2 cellular contexts compared by ENCODE assay signal in the genomic region with DNA sequence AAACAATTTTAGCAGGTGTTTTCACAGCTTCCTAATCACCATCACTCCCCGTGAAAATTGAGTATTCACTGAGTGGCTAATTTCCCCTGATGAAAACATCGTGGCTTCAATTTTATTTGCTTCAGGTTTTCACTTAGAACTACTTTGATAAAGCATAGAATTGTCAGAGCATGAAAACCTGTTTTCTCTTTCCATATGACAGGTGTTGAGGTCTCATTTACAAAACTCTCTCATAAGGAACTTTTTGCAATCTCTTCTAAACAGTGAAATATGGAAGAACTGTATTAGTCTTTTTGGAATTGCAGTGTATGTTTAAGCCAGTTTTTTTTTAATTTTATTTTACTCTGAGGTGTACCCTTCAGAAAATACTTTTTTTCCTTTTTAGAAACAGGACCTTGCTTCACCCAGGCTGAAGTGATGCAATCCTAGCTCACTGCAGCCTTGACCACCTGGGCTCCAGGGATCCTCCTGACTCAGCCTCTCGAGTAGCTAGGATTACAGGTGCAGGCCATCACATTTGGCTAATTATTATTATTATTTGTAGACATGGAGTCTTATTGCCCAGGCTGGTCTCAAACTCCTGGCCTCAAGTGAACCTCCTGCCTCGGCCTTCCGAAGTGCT.
TF ChIP-seq lines count a peak whose summit lies in the region.

No MANE protein-coding gene starts in this region.

TF ChIP-seq in HepG2, 621 proteins besides CTCF, POLR2A, EP300 and RAD21 (continued from another document):
- TF ChIP-seq, protein P1, sequence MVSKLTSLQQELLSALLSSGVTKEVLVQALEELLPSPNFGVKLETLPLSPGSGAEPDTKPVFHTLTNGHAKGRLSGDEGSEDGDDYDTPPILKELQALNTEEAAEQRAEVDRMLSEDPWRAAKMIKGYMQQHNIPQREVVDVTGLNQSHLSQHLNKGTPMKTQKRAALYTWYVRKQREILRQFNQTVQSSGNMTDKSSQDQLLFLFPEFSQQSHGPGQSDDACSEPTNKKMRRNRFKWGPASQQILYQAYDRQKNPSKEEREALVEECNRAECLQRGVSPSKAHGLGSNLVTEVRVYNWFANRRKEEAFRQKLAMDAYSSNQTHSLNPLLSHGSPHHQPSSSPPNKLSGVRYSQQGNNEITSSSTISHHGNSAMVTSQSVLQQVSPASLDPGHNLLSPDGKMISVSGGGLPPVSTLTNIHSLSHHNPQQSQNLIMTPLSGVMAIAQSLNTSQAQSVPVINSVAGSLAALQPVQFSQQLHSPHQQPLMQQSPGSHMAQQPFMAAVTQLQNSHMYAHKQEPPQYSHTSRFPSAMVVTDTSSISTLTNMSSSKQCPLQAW (CRISPR knock-in tag; IDR thresholded peaks at IDR 0.05), result no peak
- TF ChIP-seq ZNF770 (CRISPR knock-in tag; IDR thresholded peaks at IDR 0.05), result peak; percentile 73
- TF ChIP-seq CEBPB (IDR thresholded peaks at IDR 0.05; ENCODE audit: borderline replicate concordance, low read depth, low read length), result peak; percentile 86
- TF ChIP-seq ELF1 (CRISPR knock-in tag; IDR thresholded peaks at IDR 0.05), result no peak
- no peak for TF ChIP-seq MAFK (conservative IDR thresholded peaks at IDR 0.05 in 1 of 2, IDR thresholded peaks at IDR 0.05 in 1 of 2; ENCODE audit: low read length in 2 of 2)
- TF ChIP-seq KDM6A (CRISPR knock-in tag; IDR thresholded peaks at IDR 0.05; ENCODE audit: low read depth), result no peak
- TF ChIP-seq TCF7L2 (IDR thresholded peaks at IDR 0.05; ENCODE audit: low read depth, low read length), result no peak
- peak; percentile 52 for TF ChIP-seq CEBPG (CRISPR knock-in tag; IDR thresholded peaks at IDR 0.05)

TF ChIP-seq in Ishikawa, 13 proteins besides CTCF, POLR2A, EP300 and RAD21:
- TF ChIP-seq REST (IDR thresholded peaks at IDR 0.05; ENCODE audit: low read depth) (no peak), CEBPB (IDR thresholded peaks at IDR 0.05) (peak; percentile 21; the same call in 1 of the 2 replicates)
